Comparison of ENCODE assay signal across 21 cellular contexts in the genomic region with DNA sequence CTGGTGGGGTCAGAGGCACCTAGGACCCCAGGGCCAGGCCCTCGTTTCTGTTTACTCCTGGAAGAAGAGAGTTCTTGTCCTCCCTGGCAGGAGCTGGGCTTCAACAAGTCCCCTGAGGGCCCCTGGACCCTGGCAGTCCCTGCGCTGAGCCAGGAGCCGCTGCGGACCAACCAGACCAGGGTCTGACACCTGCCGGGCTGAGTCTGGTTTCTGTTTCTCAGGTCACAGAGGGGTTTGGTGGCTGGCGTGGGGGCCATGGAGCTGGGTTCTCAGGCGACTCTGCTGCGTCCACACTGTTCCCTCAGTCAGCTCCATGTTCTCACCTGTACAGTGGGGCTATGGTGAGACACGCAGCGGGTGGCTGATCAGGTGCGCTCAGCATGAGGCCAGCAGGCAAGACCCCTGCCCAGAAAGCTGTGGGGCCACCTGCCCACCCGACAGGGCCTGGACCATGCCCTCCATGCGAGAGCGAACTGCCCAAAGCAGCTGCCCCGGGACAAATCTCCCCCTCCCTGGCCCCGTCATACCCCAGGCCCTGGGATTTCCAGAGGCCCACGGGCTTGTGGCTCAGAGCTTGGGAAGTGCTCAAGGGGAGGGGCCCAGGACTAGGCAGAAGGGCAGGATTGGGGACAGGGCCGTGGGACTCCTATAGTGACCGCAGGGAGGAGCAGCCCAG. TPM values are rescaled to one million over a fixed set of nuclear protein-coding genes. Genes with fewer than 3 reads are reported as not detected.
A peak's percentile ranks its signal among the peaks of the same experiment; 100 is the strongest.
DNase-seq lines count a peak whose midpoint lies in the region; ATAC-seq and TF ChIP-seq lines count a peak whose summit lies in the region.
"Had no signal": no experiment of that assay in that cellular context is flagged by ENCODE, and none has a peak within 500 bp of the region (broad histone marks: within the 10 kb centered on the region; RNA-seq: fewer than 3 reads in every experiment).

No MANE protein-coding gene starts in this region.

- H3K36me3 ChIP-seq in heart right ventricle (no peaks in the 10 kb centered on the region), gastroesophageal sphincter (no peaks in the 10 kb centered on the region), upper lobe of left lung (no peaks in the 10 kb centered on the region)

- H3K27me3 Mint-ChIP-seq in nephron progenitor cell (ENCODE audit: low read depth, poor library complexity) (peaks cover 4% of the 10 kb centered on the region), Calu3 (ENCODE audit: unreplicated experiment) (no peaks in the 10 kb centered on the region)

- H3K4me3 ChIP-seq in heart right ventricle (no peak overlapping the region), gastroesophageal sphincter (no peak overlapping the region), upper lobe of left lung (no peak overlapping the region)
- H3K4me3 ChIP-seq: body of pancreas had no signal

- H3K27ac ChIP-seq in heart right ventricle (peak overlapping the region in 9 of 10 donors; percentile 53 to 92 (median 85)), gastroesophageal sphincter (peak overlapping the region in 3 of 4 donors; percentile 74 to 79 (median 77)), upper lobe of left lung (peak overlapping the region; percentile 74 to 88 (median 81))
- H3K27ac ChIP-seq: C4-2B had no signal

- H3K9me3 Mint-ChIP-seq in nephron progenitor cell (peaks cover 19% of the 10 kb centered on the region), Calu3 (ENCODE audit: low read depth, unreplicated experiment) (peaks cover under 1% of the 10 kb centered on the region)
- H3K9me3 Mint-ChIP-seq: stimulated activated effector memory CD8-positive, alpha-beta T cell treated with anti-CD3 and anti-CD28 coated beads, Interleukin-12 subunit alpha, Interleukin-12 subunit beta, amount 100 ng/mL, for 72 hours had no signal

- peaks cover 3% of the 10 kb centered on the region for H3K36me3 Mint-ChIP-seq in nephron progenitor cell (ENCODE audit: low read depth)
- no peaks in the 10 kb centered on the region for H3K36me3 Mint-ChIP-seq in Calu3 (ENCODE audit: insufficient read depth, unreplicated experiment)
- H3K36me3 Mint-ChIP-seq: stimulated activated effector memory CD8-positive, alpha-beta T cell treated with anti-CD3 and anti-CD28 coated beads, Interleukin-12 subunit alpha, Interleukin-12 subunit beta, amount 100 ng/mL, for 72 hours had no signal

- CTCF ChIA-PET in Calu3 (lab: Charles Lee) = no interaction called here

- BruUV-seq in Calu3 (replicated peaks; lab: Mats Ljungman, UMichigan) = no TSS peak

- H3K27ac Mint-ChIP-seq in nephron progenitor cell (no peak overlapping the region), Calu3 (ENCODE audit: unreplicated experiment) (no peak overlapping the region)
- H3K27ac Mint-ChIP-seq: stimulated activated effector memory CD8-positive, alpha-beta T cell treated with anti-CD3 and anti-CD28 coated beads, Interleukin-12 subunit alpha, Interleukin-12 subunit beta, amount 100 ng/mL, for 72 hours had no signal

- ATAC-seq in heart right ventricle (no peak), Right ventricle myocardium superior (ENCODE audit: poor library complexity) (no peak), gastroesophageal sphincter (no peak), upper lobe of left lung (ENCODE audit: low FRiP score in 2 of 2) (peak in 1 of 2 donors; percentile 5), HG03439 (IDR thresholded peaks at IDR 0.05; ENCODE audit: unreplicated experiment) (no peak)

- H3K4me1 Mint-ChIP-seq in nephron progenitor cell (peaks cover 38% of the 10 kb centered on the region), Calu3 (ENCODE audit: low read depth, unreplicated experiment) (peaks cover 11% of the 10 kb centered on the region)
- H3K4me1 Mint-ChIP-seq: stimulated activated effector memory CD8-positive, alpha-beta T cell treated with anti-CD3 and anti-CD28 coated beads, Interleukin-12 subunit alpha, Interleukin-12 subunit beta, amount 100 ng/mL, for 72 hours had no signal

- TF ChIP-seq POLR2A in gastroesophageal sphincter (IDR thresholded peaks at IDR 0.05) (no peak), upper lobe of left lung (IDR thresholded peaks at IDR 0.05) (no peak)

- H3K27me3 ChIP-seq in heart right ventricle (no peaks in the 10 kb centered on the region), gastroesophageal sphincter (no peaks in the 10 kb centered on the region), upper lobe of left lung (no peaks in the 10 kb centered on the region)
- H3K27me3 ChIP-seq: body of pancreas had no signal

- TF ChIP-seq CTCF in heart right ventricle (IDR thresholded peaks at IDR 0.05) (no peak), gastroesophageal sphincter (IDR thresholded peaks at IDR 0.05) (no peak), nephron progenitor cell (IDR thresholded peaks at IDR 0.05) (no peak), upper lobe of left lung (IDR thresholded peaks at IDR 0.05) (no peak), Calu3 (IDR thresholded peaks at IDR 0.05; ENCODE audit: unreplicated experiment) (no peak)

- intact Hi-C loops in heart right ventricle (cut with DNase I) (loop anchor here in 2 of 10 donors (2.0 to 10.0 kb wide), 2 partner anchors 17 to 61 kb away; a partner anchor contains a TSS), Right ventricle myocardium superior (cut with DNase I) (no loop called here), Calu3 (cut with micrococcal nuclease; ENCODE audit: unreplicated experiment) (no loop called here)

- TF ChIP-seq EP300 in gastroesophageal sphincter (IDR thresholded peaks at IDR 0.05) = no peak
- no peak for TF ChIP-seq EP300 in upper lobe of left lung (IDR thresholded peaks at IDR 0.05)

- H3K4me3 Mint-ChIP-seq in nephron progenitor cell (no peak overlapping the region), Calu3 (ENCODE audit: low read depth, unreplicated experiment) (no peak overlapping the region)
- H3K4me3 Mint-ChIP-seq: stimulated activated effector memory CD8-positive, alpha-beta T cell treated with anti-CD3 and anti-CD28 coated beads, Interleukin-12 subunit alpha, Interleukin-12 subunit beta, amount 100 ng/mL, for 72 hours had no signal

- WGBS in heart right ventricle, 2 donors = 75 to 78% methylated on average over 19 of the region's 19 CpGs
- WGBS in gastroesophageal sphincter (ENCODE audit: low coverage in 1 of 2), 2 donors = 47% methylated on average over 3 of the region's 19 CpGs; no CpG with 5 or more reads in 1 of the 2 donors
- 79 to 84% methylated on average over 12 to 14 of the region's 19 CpGs for WGBS in upper lobe of left lung, 2 donors

- H3K4me1 ChIP-seq in heart right ventricle (peaks cover 44 to 76% (median 63%) of the 10 kb centered on the region in 9 donors), gastroesophageal sphincter (peaks cover 5 to 61% (median 57%) of the 10 kb centered on the region in 3 donors), upper lobe of left lung (peaks cover 56 to 72% (median 62%) of the 10 kb centered on the region in 4 donors)
- H3K4me1 ChIP-seq: parathyroid adenoma had no signal

- H3K9me3 ChIP-seq in heart right ventricle = peaks cover 0 to 11% (median 0%) of the 10 kb centered on the region in 11 donors
- no peaks in the 10 kb centered on the region for H3K9me3 ChIP-seq in gastroesophageal sphincter
- peaks cover 0 to 5% (median 0%) of the 10 kb centered on the region in 4 donors for H3K9me3 ChIP-seq in upper lobe of left lung
- H3K9me3 ChIP-seq: body of pancreas had no signal

- peak in 1 of 2 donors; percentile 25 for DNase-seq in heart right ventricle
- no peak for DNase-seq in Right ventricle myocardium superior
- DNase-seq in nephron progenitor cell = peak; percentile 4
- peak in 1 of 2 donors; percentile 70 for DNase-seq in upper lobe of left lung
- DNase-seq in Calu3 = no peak
- DNase-seq in LoVo (ENCODE audit: low spot score) = no peak
- DNase-seq: activated CD4-positive, alpha-beta T cell treated with anti-CD3 and anti-CD28 coated beads, Interleukin-2, amount 50 U/mL, for 48 hours; activated naive CD4-positive, alpha-beta T cell treated with anti-CD3 and anti-CD28 coated beads, Interleukin-2, amount 50 U/mL, for 16 hours; activated T-cell treated with anti-CD3 and anti-CD28 coated beads, Interleukin-2, amount 50 U/mL, for 1 hour; DMS53; glutamatergic neuron; Kasumi-1; NCI-H1436 treated with DMSO at 0.1 percent for 48 hours; NCI-H2171 treated with DMSO at 0.1 percent for 48 hours; NCI-H82 had no signal

RNA-seq across cellular contexts. Expression of a gene that starts 17.9 kb away (rescaled TPM):
- total RNA-seq in heart right ventricle (10 to 100 TPM; 12.0 to 27.0 (median 21.8) TPM), Right ventricle myocardium superior (16.8 TPM), gastroesophageal sphincter (10 to 100 TPM; 31.1 to 72.1 (median 44.0) TPM), upper lobe of left lung (100 to 1,000 TPM in 4 of 6 donors, 10 to 100 TPM in 2; 49.6 to 175 (median 110) TPM), Calu3 (2022) (11.7 and 17.7 TPM in 2 replicates)
- polyA plus RNA-seq in heart right ventricle = 10 to 100 TPM in 1 of 2 donors, 1 to 10 TPM in 1; 7.3 to 14.5 TPM
